19 cellular contexts compared by ENCODE assay signal in the genomic region with DNA sequence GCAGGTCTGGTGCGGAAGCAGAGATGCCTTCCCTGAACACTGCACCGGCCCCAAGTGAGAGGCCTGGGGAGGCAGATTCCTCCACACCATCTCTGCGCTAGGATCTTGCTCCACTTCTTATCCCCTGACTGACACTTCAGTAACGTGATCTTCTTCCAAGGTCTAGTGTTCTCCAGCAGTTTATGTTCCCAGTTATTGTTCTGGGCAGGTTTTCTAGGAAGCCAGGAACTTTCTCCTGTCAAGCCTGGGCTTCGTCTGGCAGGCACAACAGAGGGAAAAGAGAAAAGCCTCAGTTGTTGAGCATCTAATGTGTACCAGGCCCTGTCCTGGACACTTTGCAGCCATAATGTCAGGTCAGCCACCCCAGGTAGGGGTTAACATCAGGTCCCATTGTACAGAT. TPM values are rescaled to one million over a fixed set of nuclear protein-coding genes. Genes with fewer than 3 reads are reported as not detected.
DNase-seq lines count a peak whose midpoint lies in the region; FAIRE-seq and TF ChIP-seq lines count a peak whose summit lies in the region.
"Had no signal": no experiment of that assay in that cellular context is flagged by ENCODE, and none has a peak within 500 bp of the region (broad histone marks: within the 10 kb centered on the region; RNA-seq: fewer than 3 reads in every experiment).

No MANE protein-coding gene starts in this region.

- peaks cover 84% of the 10 kb centered on the region for H3K36me3 Mint-ChIP-seq in activated CD4-positive, alpha-beta T cell treated with anti-CD3 and anti-CD28 coated beads, Interleukin-2, amount 10 ng/mL, durations not matched to agents 24 days and 14 days (ENCODE audit: low read depth)
- peaks cover 3% of the 10 kb centered on the region for H3K36me3 Mint-ChIP-seq in IgD-negative memory B cell

- no TSS peak for BruUV-seq in mammary epithelial cell (replicated peaks; lab: Mats Ljungman, UMichigan)

- no peaks in the 10 kb centered on the region for H3K27me3 Mint-ChIP-seq in activated CD4-positive, alpha-beta T cell treated with anti-CD3 and anti-CD28 coated beads, Interleukin-2, amount 10 ng/mL, durations not matched to agents 24 days and 14 days
- H3K27me3 Mint-ChIP-seq in IgD-negative memory B cell = peaks cover 2% of the 10 kb centered on the region

- in situ Hi-C loops in mammary epithelial cell (cut with MboI; ENCODE audit: low sequenced_read_pairs in 2 of 2) = no loop called here

- H3K36me3 ChIP-seq in mammary epithelial cell (ENCODE audit: insufficient read depth, low read length) = peaks cover 7% of the 10 kb centered on the region
- H3K36me3 ChIP-seq: colonic mucosa had no signal

- intact Hi-C loops in activated CD4-positive, alpha-beta T cell treated with anti-CD3 and anti-CD28 coated beads, Interleukin-2, amount 10 ng/mL, durations not matched to agents 24 days and 14 days (cut with micrococcal nuclease) = loop anchor here (10.0 kb wide), 2 partner anchors 569 to 891 kb away; a partner anchor contains a TSS
- intact Hi-C loops in mammary epithelial cell (cut with micrococcal nuclease) = no loop called here

- H3K27ac Mint-ChIP-seq in activated CD4-positive, alpha-beta T cell treated with anti-CD3 and anti-CD28 coated beads, Interleukin-2, amount 10 ng/mL, durations not matched to agents 24 days and 14 days = peak overlapping the region; percentile 95
- peak overlapping the region in 2 of 3 donors; percentile 71 to 98 for H3K27ac Mint-ChIP-seq in IgD-negative memory B cell

- POLR2A ChIA-PET in HEK293T (lab: Yijun Ruan, JAX) = no interaction called here

- H2AFZ ChIP-seq in mammary epithelial cell (ENCODE audit: low read depth, low read length) = no peak overlapping the region

- FAIRE-seq in D721Med (lab: Jason Lieb, UNC) = no peak
- FAIRE-seq: A204.1, endothelial cell of umbilical vein, G401.6, small intestine had no signal

- WGBS in mammary epithelial cell (ENCODE audit: low coverage, missing lambda C conversion rate) = 90% methylated on average over 4 of the region's 5 CpGs

- peak overlapping the region; percentile 35 for H3K27ac ChIP-seq in mammary epithelial cell (ENCODE audit: insufficient read depth, low read depth, low read length)
- H3K27ac ChIP-seq in skin epidermis = peak overlapping the region in 15 of 21 experiments; percentile 14 to 85 (median 72)
- H3K27ac ChIP-seq: colonic mucosa had no signal

- CTCF ChIA-PET in mammary epithelial cell (lab: Charles Lee; ENCODE audit: low non-redundant PET) = no interaction called here
- CTCF ChIA-PET in HEK293T (lab: Yijun Ruan, JAX) = interaction anchor here (0.8 kb wide), 1 partner anchor 360 kb away, joined by 3 read pairs; no protein-coding TSS in a partner anchor

- H3K9me3 Mint-ChIP-seq in activated CD4-positive, alpha-beta T cell treated with anti-CD3 and anti-CD28 coated beads, Interleukin-2, amount 10 ng/mL, durations not matched to agents 24 days and 14 days = no peaks in the 10 kb centered on the region
- H3K9me3 Mint-ChIP-seq in IgD-negative memory B cell = no peaks in the 10 kb centered on the region

- TF ChIP-seq CTCF in mammary epithelial cell (conservative IDR thresholded peaks at IDR 0.05 in 1 of 2, IDR thresholded peaks at IDR 0.05 in 1 of 2; ENCODE audit: extremely low read depth in 1 of 2, insufficient read depth in 1 of 2, low read depth in 1 of 2, low read length in 2 of 2) (no peak), D721Med (IDR thresholded peaks at IDR 0.05; ENCODE audit: insufficient read depth, missing control alignments) (no peak)

- no peaks in the 10 kb centered on the region for H3K9me3 ChIP-seq in mammary epithelial cell (replicated peaks; ENCODE audit: insufficient read depth, low read length)
- H3K9me3 ChIP-seq: colonic mucosa, SK-N-SH had no signal

- no peak overlapping the region for H3K4me2 ChIP-seq in mammary epithelial cell (ENCODE audit: insufficient read depth, low read depth, low read length)

- no peak overlapping the region for H3K9ac ChIP-seq in mammary epithelial cell (ENCODE audit: insufficient read depth, low read length)
- H3K9ac ChIP-seq: SK-N-SH had no signal

- H3K4me1 ChIP-seq in mammary epithelial cell (ENCODE audit: insufficient read depth, low read length) = peaks cover 56% of the 10 kb centered on the region
- H3K4me1 ChIP-seq: colonic mucosa had no signal

- H4K20me1 ChIP-seq in mammary epithelial cell (ENCODE audit: insufficient read depth, low read length) = no peaks in the 10 kb centered on the region

- H3K27me3 ChIP-seq in mammary epithelial cell (ENCODE audit: insufficient read depth, low read length) = no peaks in the 10 kb centered on the region
- H3K27me3 ChIP-seq: colonic mucosa had no signal

- H3K79me2 ChIP-seq in mammary epithelial cell (ENCODE audit: insufficient read depth, low read length) = peaks cover 91% of the 10 kb centered on the region

- dilution Hi-C loops in mammary epithelial cell (cut with HindIII; ENCODE audit: low sequenced_read_pairs) = no loop called here

- no peak for DNase-seq in activated CD4-positive, alpha-beta T cell treated with anti-CD3 and anti-CD28 coated beads, Interleukin-2, amount 10 ng/mL, durations not matched to agents 24 days and 14 days
- no peak for DNase-seq in activated CD4-positive, alpha-beta T cell treated with anti-CD3 and anti-CD28 coated beads for 4 hours
- DNase-seq in mammary epithelial cell (no peak), HEK293T (ENCODE audit: extremely low spot score) (no peak), D721Med (ENCODE audit: insufficient read length, low spot score) (no peak), putamen (ENCODE audit: low spot score) (no peak)
- DNase-seq: colonic mucosa, COR-L47, Kasumi-1, NCI-H446, occipital lobe, OCI-M1, small intestine had no signal

- peaks cover 87% of the 10 kb centered on the region for H3K4me1 Mint-ChIP-seq in activated CD4-positive, alpha-beta T cell treated with anti-CD3 and anti-CD28 coated beads, Interleukin-2, amount 10 ng/mL, durations not matched to agents 24 days and 14 days
- H3K4me1 Mint-ChIP-seq in IgD-negative memory B cell = peaks cover 67 to 80% (median 77%) of the 10 kb centered on the region in 3 donors

- H3K4me3 ChIP-seq in mammary epithelial cell (replicated peaks in 1 of 3; ENCODE audit: insufficient read depth in 1 of 3, low read depth in 2 of 3, low read length in 3 of 3) = no peak overlapping the region
- H3K4me3 ChIP-seq in skin epidermis = no peak overlapping the region
- H3K4me3 ChIP-seq: colonic mucosa had no signal

- H3K4me3 Mint-ChIP-seq in activated CD4-positive, alpha-beta T cell treated with anti-CD3 and anti-CD28 coated beads, Interleukin-2, amount 10 ng/mL, durations not matched to agents 24 days and 14 days = peak overlapping the region; percentile 80
- peak overlapping the region in 3 of 4 donors; percentile 43 to 70 (median 55) for H3K4me3 Mint-ChIP-seq in IgD-negative memory B cell

TF ChIP-seq in HEK293T, 16 proteins besides CTCF, POLR2A, EP300 and RAD21:
- no peak for TF ChIP-seq ZNF384 (IDR thresholded peaks at IDR 0.05)
- no peak for TF ChIP-seq ELF4 (IDR thresholded peaks at IDR 0.05)
- TF ChIP-seq BHLHE40 (IDR thresholded peaks at IDR 0.05; ENCODE audit: borderline replicate concordance) = no peak

RNA-seq across cellular contexts. Expression of a gene that starts 10.5 kb away (rescaled TPM):
- total RNA-seq in activated CD4-positive, alpha-beta T cell treated with anti-CD3 and anti-CD28 coated beads, Interleukin-2, amount 10 ng/mL, durations not matched to agents 24 days and 14 days = 448 and 469 TPM in 2 replicates
- polyA plus RNA-seq in IgD-negative memory B cell = 544 TPM
- 100 to 1,000 TPM in 1 of 2 donors, 10 to 100 TPM in 1; 38.8 to 309 TPM for total RNA-seq in mammary epithelial cell
- 232 TPM for polyA plus RNA-seq in mammary epithelial cell
- 109 TPM for polyA minus RNA-seq in mammary epithelial cell
